1 cellular context compared by ENCODE assay signal in the genomic region with DNA sequence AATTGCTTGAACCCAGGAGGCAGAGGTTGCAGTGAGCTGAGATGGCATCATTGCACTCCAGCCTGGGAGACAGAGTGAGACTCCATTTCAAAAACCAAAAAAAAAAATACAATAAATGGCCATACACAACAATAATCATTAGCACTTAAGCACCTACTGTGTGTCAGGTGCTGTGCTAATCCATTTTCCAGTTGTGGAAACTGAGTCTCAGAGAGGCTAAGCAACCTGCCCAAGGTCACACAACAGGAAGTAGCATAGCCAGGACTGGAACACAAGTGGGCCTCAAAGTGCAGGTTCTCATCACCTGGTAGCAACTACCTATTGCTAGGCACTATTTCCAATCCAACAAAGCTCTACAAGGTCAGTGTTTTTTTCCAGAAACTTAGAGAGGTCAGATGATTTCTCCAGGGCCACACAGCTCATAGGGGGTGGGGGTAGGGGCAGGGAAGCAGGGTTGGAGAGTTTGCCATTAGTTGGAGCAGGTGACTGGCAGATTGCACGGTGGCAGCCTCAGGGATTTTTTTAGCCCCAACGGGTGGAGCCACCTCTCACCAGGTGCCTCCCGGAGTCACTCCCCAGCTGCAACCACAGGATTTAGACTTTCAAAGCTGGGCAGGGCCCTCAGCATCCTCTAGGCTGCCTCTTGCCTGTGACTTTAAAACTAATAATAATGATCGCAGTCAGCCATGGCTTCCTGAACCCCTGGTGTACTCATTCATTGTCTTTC.
TF ChIP-seq lines count a peak whose summit lies in the region.

No MANE protein-coding gene starts in this region.

TF ChIP-seq in K562, 482 proteins besides CTCF, POLR2A, EP300 and RAD21:
- TF ChIP-seq NCOA1 (IDR thresholded peaks at IDR 0.05; ENCODE audit: low read depth) (no peak), ZKSCAN1 (IDR thresholded peaks at IDR 0.05; ENCODE audit: low read depth, low read length) (peak; percentile 91), SMAD3 (CRISPR knock-in tag; conservative IDR thresholded peaks at IDR 0.05) (no peak)
